ENCODE assay signal across 17 cellular contexts in genomic region chr16:57127037-57127763, GRCh38. TPM values are rescaled to one million over a fixed set of nuclear protein-coding genes. Genes with fewer than 3 reads are reported as not detected.
DNase-seq lines count a peak whose midpoint lies in the region; ATAC-seq and TF ChIP-seq lines count a peak whose summit lies in the region.
"Had no signal": no experiment of that assay in that cellular context is flagged by ENCODE, and none has a peak within 500 bp of the region (broad histone marks: within the 10 kb centered on the region; RNA-seq: fewer than 3 reads in every experiment).

No MANE protein-coding gene starts in this region.

- H3K4me1 Mint-ChIP-seq in T-helper 2 cell treated with Interferon-gamma antibody and Interleukin-4, amounts not matched to agents 5 μg/mL and 100 μg/mL, for 36 hours (ENCODE audit: low read depth): peaks cover 35% of the 10 kb centered on the region
- H3K4me1 Mint-ChIP-seq in naive thymus-derived CD8-positive, alpha-beta T cell: peaks cover 67 to 94% (median 84%) of the 10 kb centered on the region in 4 donors

- ATAC-seq in SK-N-SH treated with all-trans-retinoic acid at 6 μM for 48 hours (no peak), GM21529 (IDR thresholded peaks at IDR 0.05; ENCODE audit: unreplicated experiment) (peak; percentile 56), GM18517 (IDR thresholded peaks at IDR 0.05; ENCODE audit: unreplicated experiment) (no peak)
- ATAC-seq in naive thymus-derived CD8-positive, alpha-beta T cell: no peak
- ATAC-seq: HepG2, lower lobe of right lung had no signal

- no peaks in the 10 kb centered on the region for H4K20me1 ChIP-seq in SK-N-SH (ENCODE audit: insufficient read depth)

- H3K4me3 Mint-ChIP-seq in T-helper 2 cell treated with Interferon-gamma antibody and Interleukin-4, amounts not matched to agents 5 μg/mL and 100 μg/mL, for 36 hours: no peak overlapping the region
- peak overlapping the region in 8 of 10 donors; percentile 27 to 76 (median 63) for H3K4me3 Mint-ChIP-seq in naive thymus-derived CD8-positive, alpha-beta T cell

- no peaks in the 10 kb centered on the region for H3K9me3 ChIP-seq in SK-N-SH
- H3K9me3 ChIP-seq: Caco-2, lower lobe of right lung, spleen, transverse colon had no signal

- H2AFZ ChIP-seq in SK-N-SH (ENCODE audit: low read depth): no peak overlapping the region
- H2AFZ ChIP-seq: GM23248 had no signal

- CTCF ChIA-PET in SK-N-SH (lab: Yijun Ruan, JAX): interaction anchor here (1.3 to 1.6 kb wide), 3 partner anchors 30 to 35 kb away, joined by 3 to 4 read pairs (median 3); partner anchors contain the start of gene CPNE2

- 94% methylated on average over 5 of the region's 5 CpGs for WGBS in SK-N-SH (ENCODE audit: low lambda C conversion rate)

- no peak overlapping the region for H3K4me3 ChIP-seq in SK-N-SH (ENCODE audit: low read depth in 2 of 2, low read length in 1 of 2)
- H3K4me3 ChIP-seq: GM23248, lower lobe of right lung, spleen, transverse colon had no signal

- DNase-seq in SK-N-SH (no peak), NCI-H1694 treated with DMSO at 0.1 percent for 48 hours (lab: John Stamatoyannopoulos, UW) (no peak), posterior cingulate gyrus (no peak)
- DNase-seq in T-helper 2 cell treated with Interferon-gamma antibody and Interleukin-4, amounts not matched to agents 5 μg/mL and 100 μg/mL, for 36 hours (ENCODE audit: low spot score): no peak
- DNase-seq in naive thymus-derived CD8-positive, alpha-beta T cell: no peak
- DNase-seq: Caco-2, GM23248, lower lobe of right lung, NCI-H1092, NCI-H446 treated with DMSO at 0.1 percent for 48 hours, spleen, transverse colon had no signal

- no peak for TF ChIP-seq CTCF in SK-N-SH (IDR thresholded peaks at IDR 0.05)

- peaks cover 0 to 3% of the 10 kb centered on the region in 2 experiments for H3K36me3 ChIP-seq in SK-N-SH (replicated peaks in 1 of 2; ENCODE audit: control insufficient read depth in 1 of 2, insufficient read depth in 2 of 2, low read length in 1 of 2)
- H3K36me3 ChIP-seq: transverse colon had no signal

- H3K9ac ChIP-seq in SK-N-SH: no peak overlapping the region
- H3K9ac ChIP-seq: GM23248 had no signal

- no peak overlapping the region for H3K27ac ChIP-seq in SK-N-SH (ENCODE audit: low read depth in 2 of 2, low read length in 1 of 2)
- H3K27ac ChIP-seq: 22Rv1, GM23248, lower lobe of right lung, transverse colon had no signal

- peaks cover 0 to 4% of the 10 kb centered on the region in 2 experiments; a peak in 1 of 4 replicates for H3K4me1 ChIP-seq in SK-N-SH (ENCODE audit: control insufficient read depth in 1 of 2, insufficient read depth in 2 of 2, low read depth in 1 of 2, low read length in 1 of 2)

- TF ChIP-seq EP300 in SK-N-SH (IDR thresholded peaks at IDR 0.05; ENCODE audit: borderline replicate concordance in 1 of 2, low read depth in 1 of 2, low read length in 1 of 2): no peak

- H3K9me2 ChIP-seq in SK-N-SH: no peaks in the 10 kb centered on the region

- no peaks in the 10 kb centered on the region for H3K79me2 ChIP-seq in SK-N-SH (ENCODE audit: insufficient read depth)

- H3K27me3 ChIP-seq in SK-N-SH (ENCODE audit: insufficient read depth): no peaks in the 10 kb centered on the region
- H3K27me3 ChIP-seq: spleen, transverse colon had no signal

- peak overlapping the region; percentile 62 for H3K27ac Mint-ChIP-seq in T-helper 2 cell treated with Interferon-gamma antibody and Interleukin-4, amounts not matched to agents 5 μg/mL and 100 μg/mL, for 36 hours
- H3K27ac Mint-ChIP-seq in naive thymus-derived CD8-positive, alpha-beta T cell: peak overlapping the region; percentile 89 to 98 (median 96)

- H3K27me3 Mint-ChIP-seq in T-helper 2 cell treated with Interferon-gamma antibody and Interleukin-4, amounts not matched to agents 5 μg/mL and 100 μg/mL, for 36 hours (ENCODE audit: low read depth): no peaks in the 10 kb centered on the region
- H3K27me3 Mint-ChIP-seq in naive thymus-derived CD8-positive, alpha-beta T cell: no peaks in the 10 kb centered on the region

- POLR2A ChIA-PET in SK-N-SH (lab: Yijun Ruan, JAX): no interaction called here
- POLR2A ChIA-PET in naive thymus-derived CD8-positive, alpha-beta T cell (lab: Charles Lee): interaction anchor here (0.5 to 2.8 kb wide), 10 partner anchors 8 to 136 kb away, joined by 3 to 16 read pairs (median 6); partner anchors contain the start of gene CPNE2

- no peaks in the 10 kb centered on the region for H3K9me3 Mint-ChIP-seq in T-helper 2 cell treated with Interferon-gamma antibody and Interleukin-4, amounts not matched to agents 5 μg/mL and 100 μg/mL, for 36 hours
- no peaks in the 10 kb centered on the region for H3K9me3 Mint-ChIP-seq in naive thymus-derived CD8-positive, alpha-beta T cell

- H3F3A ChIP-seq in SK-N-SH (replicated peaks; ENCODE audit: insufficient read depth): no peaks in the 10 kb centered on the region

- no peak overlapping the region for H3K4me2 ChIP-seq in SK-N-SH

- H3K36me3 Mint-ChIP-seq in T-helper 2 cell treated with Interferon-gamma antibody and Interleukin-4, amounts not matched to agents 5 μg/mL and 100 μg/mL, for 36 hours (ENCODE audit: low read depth): no peaks in the 10 kb centered on the region
- no peaks in the 10 kb centered on the region for H3K36me3 Mint-ChIP-seq in naive thymus-derived CD8-positive, alpha-beta T cell

- no peak for TF ChIP-seq RAD21 in SK-N-SH (IDR thresholded peaks at IDR 0.05; ENCODE audit: low read length)

- intact Hi-C loops in posterior cingulate gyrus (cut with DNase I): no loop called here

TF ChIP-seq in SK-N-SH treated with all-trans-retinoic acid at 6 μM for 48 hours, 23 proteins besides CTCF, POLR2A, EP300 and RAD21:
- no peak for TF ChIP-seq ZC3H10 (CRISPR knock-in tag; IDR thresholded peaks at IDR 0.05)
- TF ChIP-seq RARB (CRISPR knock-in tag; IDR thresholded peaks at IDR 0.05): no peak
- TF ChIP-seq GLIS3 (CRISPR knock-in tag; IDR thresholded peaks at IDR 0.05): no peak
- peak; percentile 96 for TF ChIP-seq ZFP3 (CRISPR knock-in tag; IDR thresholded peaks at IDR 0.05)
- no peak for TF ChIP-seq CREB5 (CRISPR knock-in tag; IDR thresholded peaks at IDR 0.05; ENCODE audit: low read depth)
TF ChIP-seq in SK-N-SH treated with all-trans-retinoic acid at 6 μM for 48 hours: peak in this region for 1.

TF ChIP-seq in SK-N-SH, 30 proteins besides CTCF, POLR2A, EP300 and RAD21:
- no peak for TF ChIP-seq RXRA (IDR thresholded peaks at IDR 0.05; ENCODE audit: borderline replicate concordance, low read depth)
- TF ChIP-seq YY1 (IDR thresholded peaks at IDR 0.05; ENCODE audit: low read depth): no peak
- TF ChIP-seq FOXJ3 (CRISPR knock-in tag; IDR thresholded peaks at IDR 0.05): no peak
- no peak for TF ChIP-seq NRF1 (IDR thresholded peaks at IDR 0.05; ENCODE audit: low read depth, low read length)
- no peak for TF ChIP-seq MXI1 (IDR thresholded peaks at IDR 0.05; ENCODE audit: low read depth, low read length)
- TF ChIP-seq NFIC (IDR thresholded peaks at IDR 0.05; ENCODE audit: borderline replicate concordance): no peak
- TF ChIP-seq GATA2 (CRISPR knock-in tag; IDR thresholded peaks at IDR 0.05): no peak
- no peak for TF ChIP-seq SIN3A (IDR thresholded peaks at IDR 0.05; ENCODE audit: borderline replicate concordance, low read depth, low read length)
TF ChIP-seq in SK-N-SH: peak in this region for 0.

RNA-seq across cellular contexts. Expression of gene CPNE2, which starts 34.8 kb away (rescaled TPM):
- polyA plus RNA-seq in SK-N-SH (2012; rRNA removed): 63.8 and 73.0 TPM in 2 replicates
- 34.3 and 56.3 TPM in 2 replicates for polyA plus RNA-seq in SK-N-SH (2012; cell fraction: cytosol; rRNA removed)
- 34.7 and 38.7 TPM in 2 replicates for polyA plus RNA-seq in SK-N-SH (2012; cell fraction: nucleus; rRNA removed)
- 10 to 100 TPM in 1 of 2 experiments, 1 to 10 TPM in 1; 9.6 to 10.3 TPM for total RNA-seq in naive thymus-derived CD8-positive, alpha-beta T cell
- 10 to 100 TPM; 26.8 to 60.4 (median 30.4) TPM for polyA plus RNA-seq in naive thymus-derived CD8-positive, alpha-beta T cell

RNA-seq across cellular contexts. Expression of gene PSME3IP1, which starts 58.6 kb away (rescaled TPM):
- 80.9 and 92.0 TPM in 2 replicates for polyA plus RNA-seq in SK-N-SH (2012; rRNA removed)
- polyA plus RNA-seq in SK-N-SH (2012; cell fraction: cytosol; rRNA removed): 56.1 and 64.2 TPM in 2 replicates
- polyA plus RNA-seq in SK-N-SH (2012; cell fraction: nucleus; rRNA removed): 162 and 164 TPM in 2 replicates
- 100 to 1,000 TPM; 137 to 158 TPM for total RNA-seq in naive thymus-derived CD8-positive, alpha-beta T cell
- 10 to 100 TPM; 66.0 to 81.4 (median 67.1) TPM for polyA plus RNA-seq in naive thymus-derived CD8-positive, alpha-beta T cell

RNA-seq across cellular contexts. Expression of gene RSPRY1, which starts 58.9 kb away (rescaled TPM):
- 16.6 and 21.7 TPM in 2 replicates for polyA plus RNA-seq in SK-N-SH (2012; rRNA removed)
- 18.7 and 21.4 TPM in 2 replicates for polyA plus RNA-seq in SK-N-SH (2012; cell fraction: cytosol; rRNA removed)
- polyA plus RNA-seq in SK-N-SH (2012; cell fraction: nucleus; rRNA removed): 16.3 and 28.5 TPM in 2 replicates
- 10 to 100 TPM; 25.9 to 32.6 TPM for total RNA-seq in naive thymus-derived CD8-positive, alpha-beta T cell
- 10 to 100 TPM; 28.4 to 34.6 (median 29.3) TPM for polyA plus RNA-seq in naive thymus-derived CD8-positive, alpha-beta T cell
